Comparison of ENCODE assay signal across 1 cellular context in the genomic region with DNA sequence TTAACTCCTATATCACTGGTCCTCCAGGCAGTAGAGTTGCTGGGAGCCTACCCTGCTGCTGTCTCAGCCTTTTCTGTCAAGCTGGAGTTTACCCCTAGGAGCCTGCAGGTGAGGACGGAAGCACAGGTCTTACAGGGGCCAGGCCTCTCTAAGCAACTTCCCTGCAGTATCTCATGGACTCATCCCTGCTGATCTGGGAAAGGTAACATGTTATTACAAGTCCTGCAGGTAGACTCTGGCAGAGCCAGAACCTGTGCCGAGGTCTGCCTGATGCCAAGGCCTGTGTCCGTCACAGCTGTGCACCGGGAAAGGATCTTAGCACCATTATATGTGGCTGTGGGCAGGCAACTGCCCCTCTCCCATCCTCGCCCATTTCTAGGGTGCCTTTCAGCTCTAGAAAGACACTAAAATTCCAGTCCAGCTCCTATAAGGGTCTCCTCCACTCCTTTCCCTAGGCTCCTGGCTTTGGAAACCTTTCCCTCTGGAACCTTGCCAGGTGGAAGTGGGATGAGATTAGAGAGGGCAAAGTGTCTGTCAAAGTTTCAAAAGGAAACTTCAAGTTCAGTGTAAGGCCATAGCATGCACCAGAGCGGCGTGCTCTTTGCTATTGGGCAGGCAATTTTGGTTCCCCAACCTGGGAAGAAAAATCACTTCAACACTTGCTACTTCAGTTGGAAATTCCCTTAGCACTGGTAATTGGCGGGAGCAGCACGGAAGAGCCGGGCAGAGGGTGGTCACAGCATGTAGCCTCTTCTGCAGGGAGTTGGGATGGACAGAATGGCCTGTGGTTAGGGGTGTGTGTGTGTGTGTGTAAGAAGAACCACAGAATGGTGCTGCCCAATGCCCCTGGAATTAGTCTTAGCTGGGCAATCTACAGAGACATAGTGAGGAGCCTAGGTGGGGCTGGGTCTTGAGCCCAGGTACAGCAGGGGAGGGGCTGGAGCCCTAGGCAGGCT.
TF ChIP-seq lines count a peak whose summit lies in the region.

No MANE protein-coding gene starts in this region.

TF ChIP-seq in H1, 55 proteins besides CTCF, POLR2A, EP300 and RAD21:
- TF ChIP-seq EGR1 (IDR thresholded peaks at IDR 0.05; ENCODE audit: borderline replicate concordance, low read depth, low read length) (no peak), TEAD4 (IDR thresholded peaks at IDR 0.05; ENCODE audit: low read depth, low read length) (no peak), SIX5 (IDR thresholded peaks at IDR 0.05; ENCODE audit: low read depth, low read length) (no peak), JUN (IDR thresholded peaks at IDR 0.05; ENCODE audit: low read depth, low read length) (no peak), RFX5 (IDR thresholded peaks at IDR 0.05; ENCODE audit: borderline replicate concordance, low read depth, low read length) (no peak), KDM4A (IDR thresholded peaks at IDR 0.05; ENCODE audit: low read depth, low read length, severe bottlenecking) (no peak), CBX8 (IDR thresholded peaks at IDR 0.05; ENCODE audit: borderline replicate concordance, low read depth, low read length) (no peak), MAFK (IDR thresholded peaks at IDR 0.05; ENCODE audit: low read depth, low read length) (no peak), SAP30 (IDR thresholded peaks at IDR 0.05; ENCODE audit: insufficient read depth, insufficient replicate concordance, low read length) (no peak), NRF1 (IDR thresholded peaks at IDR 0.05; ENCODE audit: low read depth, low read length) (no peak), CREB1 (IDR thresholded peaks at IDR 0.05) (no peak), SP4 (IDR thresholded peaks at IDR 0.05; ENCODE audit: low read length) (no peak), CTBP2 (IDR thresholded peaks at IDR 0.05; ENCODE audit: borderline replicate concordance, insufficient read depth, insufficient read length, low read length) (no peak), ASH2L (IDR thresholded peaks at IDR 0.05; ENCODE audit: low read length) (no peak), CBX5 (IDR thresholded peaks at IDR 0.05; ENCODE audit: low read depth, low read length) (no peak)
- TF ChIP-seq, protein P1, sequence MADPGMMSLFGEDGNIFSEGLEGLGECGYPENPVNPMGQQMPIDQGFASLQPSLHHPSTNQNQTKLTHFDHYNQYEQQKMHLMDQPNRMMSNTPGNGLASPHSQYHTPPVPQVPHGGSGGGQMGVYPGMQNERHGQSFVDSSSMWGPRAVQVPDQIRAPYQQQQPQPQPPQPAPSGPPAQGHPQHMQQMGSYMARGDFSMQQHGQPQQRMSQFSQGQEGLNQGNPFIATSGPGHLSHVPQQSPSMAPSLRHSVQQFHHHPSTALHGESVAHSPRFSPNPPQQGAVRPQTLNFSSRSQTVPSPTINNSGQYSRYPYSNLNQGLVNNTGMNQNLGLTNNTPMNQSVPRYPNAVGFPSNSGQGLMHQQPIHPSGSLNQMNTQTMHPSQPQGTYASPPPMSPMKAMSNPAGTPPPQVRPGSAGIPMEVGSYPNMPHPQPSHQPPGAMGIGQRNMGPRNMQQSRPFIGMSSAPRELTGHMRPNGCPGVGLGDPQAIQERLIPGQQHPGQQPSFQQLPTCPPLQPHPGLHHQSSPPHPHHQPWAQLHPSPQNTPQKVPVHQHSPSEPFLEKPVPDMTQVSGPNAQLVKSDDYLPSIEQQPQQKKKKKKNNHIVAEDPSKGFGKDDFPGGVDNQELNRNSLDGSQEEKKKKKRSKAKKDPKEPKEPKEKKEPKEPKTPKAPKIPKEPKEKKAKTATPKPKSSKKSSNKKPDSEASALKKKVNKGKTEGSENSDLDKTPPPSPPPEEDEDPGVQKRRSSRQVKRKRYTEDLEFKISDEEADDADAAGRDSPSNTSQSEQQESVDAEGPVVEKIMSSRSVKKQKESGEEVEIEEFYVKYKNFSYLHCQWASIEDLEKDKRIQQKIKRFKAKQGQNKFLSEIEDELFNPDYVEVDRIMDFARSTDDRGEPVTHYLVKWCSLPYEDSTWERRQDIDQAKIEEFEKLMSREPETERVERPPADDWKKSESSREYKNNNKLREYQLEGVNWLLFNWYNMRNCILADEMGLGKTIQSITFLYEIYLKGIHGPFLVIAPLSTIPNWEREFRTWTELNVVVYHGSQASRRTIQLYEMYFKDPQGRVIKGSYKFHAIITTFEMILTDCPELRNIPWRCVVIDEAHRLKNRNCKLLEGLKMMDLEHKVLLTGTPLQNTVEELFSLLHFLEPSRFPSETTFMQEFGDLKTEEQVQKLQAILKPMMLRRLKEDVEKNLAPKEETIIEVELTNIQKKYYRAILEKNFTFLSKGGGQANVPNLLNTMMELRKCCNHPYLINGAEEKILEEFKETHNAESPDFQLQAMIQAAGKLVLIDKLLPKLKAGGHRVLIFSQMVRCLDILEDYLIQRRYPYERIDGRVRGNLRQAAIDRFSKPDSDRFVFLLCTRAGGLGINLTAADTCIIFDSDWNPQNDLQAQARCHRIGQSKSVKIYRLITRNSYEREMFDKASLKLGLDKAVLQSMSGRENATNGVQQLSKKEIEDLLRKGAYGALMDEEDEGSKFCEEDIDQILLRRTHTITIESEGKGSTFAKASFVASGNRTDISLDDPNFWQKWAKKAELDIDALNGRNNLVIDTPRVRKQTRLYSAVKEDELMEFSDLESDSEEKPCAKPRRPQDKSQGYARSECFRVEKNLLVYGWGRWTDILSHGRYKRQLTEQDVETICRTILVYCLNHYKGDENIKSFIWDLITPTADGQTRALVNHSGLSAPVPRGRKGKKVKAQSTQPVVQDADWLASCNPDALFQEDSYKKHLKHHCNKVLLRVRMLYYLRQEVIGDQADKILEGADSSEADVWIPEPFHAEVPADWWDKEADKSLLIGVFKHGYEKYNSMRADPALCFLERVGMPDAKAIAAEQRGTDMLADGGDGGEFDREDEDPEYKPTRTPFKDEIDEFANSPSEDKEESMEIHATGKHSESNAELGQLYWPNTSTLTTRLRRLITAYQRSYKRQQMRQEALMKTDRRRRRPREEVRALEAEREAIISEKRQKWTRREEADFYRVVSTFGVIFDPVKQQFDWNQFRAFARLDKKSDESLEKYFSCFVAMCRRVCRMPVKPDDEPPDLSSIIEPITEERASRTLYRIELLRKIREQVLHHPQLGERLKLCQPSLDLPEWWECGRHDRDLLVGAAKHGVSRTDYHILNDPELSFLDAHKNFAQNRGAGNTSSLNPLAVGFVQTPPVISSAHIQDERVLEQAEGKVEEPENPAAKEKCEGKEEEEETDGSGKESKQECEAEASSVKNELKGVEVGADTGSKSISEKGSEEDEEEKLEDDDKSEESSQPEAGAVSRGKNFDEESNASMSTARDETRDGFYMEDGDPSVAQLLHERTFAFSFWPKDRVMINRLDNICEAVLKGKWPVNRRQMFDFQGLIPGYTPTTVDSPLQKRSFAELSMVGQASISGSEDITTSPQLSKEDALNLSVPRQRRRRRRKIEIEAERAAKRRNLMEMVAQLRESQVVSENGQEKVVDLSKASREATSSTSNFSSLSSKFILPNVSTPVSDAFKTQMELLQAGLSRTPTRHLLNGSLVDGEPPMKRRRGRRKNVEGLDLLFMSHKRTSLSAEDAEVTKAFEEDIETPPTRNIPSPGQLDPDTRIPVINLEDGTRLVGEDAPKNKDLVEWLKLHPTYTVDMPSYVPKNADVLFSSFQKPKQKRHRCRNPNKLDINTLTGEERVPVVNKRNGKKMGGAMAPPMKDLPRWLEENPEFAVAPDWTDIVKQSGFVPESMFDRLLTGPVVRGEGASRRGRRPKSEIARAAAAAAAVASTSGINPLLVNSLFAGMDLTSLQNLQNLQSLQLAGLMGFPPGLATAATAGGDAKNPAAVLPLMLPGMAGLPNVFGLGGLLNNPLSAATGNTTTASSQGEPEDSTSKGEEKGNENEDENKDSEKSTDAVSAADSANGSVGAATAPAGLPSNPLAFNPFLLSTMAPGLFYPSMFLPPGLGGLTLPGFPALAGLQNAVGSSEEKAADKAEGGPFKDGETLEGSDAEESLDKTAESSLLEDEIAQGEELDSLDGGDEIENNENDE (IDR thresholded peaks at IDR 0.05; ENCODE audit: insufficient replicate concordance, low read length): no peak
- TF ChIP-seq, protein P2, sequence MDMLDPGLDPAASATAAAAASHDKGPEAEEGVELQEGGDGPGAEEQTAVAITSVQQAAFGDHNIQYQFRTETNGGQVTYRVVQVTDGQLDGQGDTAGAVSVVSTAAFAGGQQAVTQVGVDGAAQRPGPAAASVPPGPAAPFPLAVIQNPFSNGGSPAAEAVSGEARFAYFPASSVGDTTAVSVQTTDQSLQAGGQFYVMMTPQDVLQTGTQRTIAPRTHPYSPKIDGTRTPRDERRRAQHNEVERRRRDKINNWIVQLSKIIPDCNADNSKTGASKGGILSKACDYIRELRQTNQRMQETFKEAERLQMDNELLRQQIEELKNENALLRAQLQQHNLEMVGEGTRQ (IDR thresholded peaks at IDR 0.05; ENCODE audit: low read length): no peak
TF ChIP-seq in H1: peak in this region for 0.
